Comparison of ENCODE assay signal across 18 cellular contexts in genomic region chr2:151159109-151159690, GRCh38.
"Had no signal": no experiment of that assay in that cellular context is flagged by ENCODE, and none has a peak within 500 bp of the region (broad histone marks: within the 10 kb centered on the region; RNA-seq: fewer than 3 reads in every experiment).

No MANE protein-coding gene starts in this region.

- ATAC-seq: activated naive CD8-positive, alpha-beta T cell treated with anti-CD3 and anti-CD28 coated beads, Interleukin-2, amount 50 U/mL, for 24 hours; activated T-cell treated with anti-CD3 and anti-CD28 coated beads, Interleukin-2, amount 50 U/mL, for 72 hours; effector memory CD8-positive, alpha-beta T cell; naive thymus-derived CD8-positive, alpha-beta T cell; stimulated activated naive CD8-positive, alpha-beta T cell treated with anti-CD3 and anti-CD28 coated beads, Interleukin-15, amount 100 ng/mL, for 72 hours; upper lobe of right lung had no signal

- H3K4me1 ChIP-seq: testis, upper lobe of right lung had no signal

- H3K36me3 ChIP-seq: upper lobe of right lung had no signal

- DNase-seq: activated CD4-positive, alpha-beta memory T cell treated with anti-CD3 and anti-CD28 coated beads for 36 hours; activated CD4-positive, alpha-beta T cell treated with anti-CD3 and anti-CD28 coated beads for 1 hour; activated naive CD4-positive, alpha-beta T cell; activated naive CD8-positive, alpha-beta T cell treated with anti-CD3 and anti-CD28 coated beads, Interleukin-2, amount 50 U/mL, for 24 hours; activated T-cell treated with anti-CD3 and anti-CD28 coated beads, Interleukin-2, amount 50 U/mL, for 72 hours; effector memory CD8-positive, alpha-beta T cell; foreskin melanocyte; head of caudate nucleus; naive thymus-derived CD8-positive, alpha-beta T cell; occipital lobe; stimulated activated CD4-positive, alpha-beta T cell treated with anti-CD3 and anti-CD28 coated beads, Interleukin-15, amount 100 ng/mL, for 24 hours; stimulated activated CD4-positive, alpha-beta T cell treated with anti-CD3 and anti-CD28 coated beads, Interleukin-4, amount 100 ng/mL, for 24 hours; stimulated activated naive CD8-positive, alpha-beta T cell treated with anti-CD3 and anti-CD28 coated beads, Interleukin-15, amount 100 ng/mL, for 72 hours; T-helper 9 cell; testis; upper lobe of right lung had no signal

- H3K4me3 ChIP-seq: testis, upper lobe of right lung had no signal

- H3K36me3 Mint-ChIP-seq: activated CD4-positive, alpha-beta memory T cell treated with anti-CD3 and anti-CD28 coated beads for 36 hours; naive thymus-derived CD8-positive, alpha-beta T cell had no signal

- H3K27me3 Mint-ChIP-seq: activated naive CD8-positive, alpha-beta T cell treated with anti-CD3 and anti-CD28 coated beads, Interleukin-2, amount 50 U/mL, for 24 hours; dendritic cell treated with granulocyte-macrophage colony-stimulating factor and Interleukin-4, amounts not matched to agents 40 ng/mL and 50 ng/mL, for 4 days had no signal

- H3K27ac Mint-ChIP-seq: activated CD4-positive, alpha-beta memory T cell treated with anti-CD3 and anti-CD28 coated beads for 36 hours; activated naive CD8-positive, alpha-beta T cell treated with anti-CD3 and anti-CD28 coated beads, Interleukin-2, amount 50 U/mL, for 24 hours; activated T-cell treated with anti-CD3 and anti-CD28 coated beads, Interleukin-2, amount 50 U/mL, for 72 hours; dendritic cell treated with granulocyte-macrophage colony-stimulating factor and Interleukin-4, amounts not matched to agents 40 ng/mL and 50 ng/mL, for 4 days; effector memory CD8-positive, alpha-beta T cell; naive thymus-derived CD8-positive, alpha-beta T cell; stimulated activated naive CD8-positive, alpha-beta T cell treated with anti-CD3 and anti-CD28 coated beads, Interleukin-15, amount 100 ng/mL, for 72 hours had no signal

- H3K4me1 Mint-ChIP-seq: activated naive CD8-positive, alpha-beta T cell treated with anti-CD3 and anti-CD28 coated beads, Interleukin-2, amount 50 U/mL, for 24 hours; naive thymus-derived CD8-positive, alpha-beta T cell had no signal

- H3K9me3 ChIP-seq: testis, upper lobe of right lung had no signal

- H3K27me3 ChIP-seq: testis, upper lobe of right lung had no signal

- H3K4me3 Mint-ChIP-seq: activated CD4-positive, alpha-beta memory T cell treated with anti-CD3 and anti-CD28 coated beads for 36 hours; activated naive CD8-positive, alpha-beta T cell treated with anti-CD3 and anti-CD28 coated beads, Interleukin-2, amount 50 U/mL, for 24 hours; activated T-cell treated with anti-CD3 and anti-CD28 coated beads, Interleukin-2, amount 50 U/mL, for 72 hours; dendritic cell treated with granulocyte-macrophage colony-stimulating factor and Interleukin-4, amounts not matched to agents 40 ng/mL and 50 ng/mL, for 4 days; effector memory CD8-positive, alpha-beta T cell; naive thymus-derived CD8-positive, alpha-beta T cell; stimulated activated naive CD8-positive, alpha-beta T cell treated with anti-CD3 and anti-CD28 coated beads, Interleukin-15, amount 100 ng/mL, for 72 hours had no signal

- H3K9me3 Mint-ChIP-seq: activated CD4-positive, alpha-beta memory T cell treated with anti-CD3 and anti-CD28 coated beads for 36 hours; activated naive CD8-positive, alpha-beta T cell treated with anti-CD3 and anti-CD28 coated beads, Interleukin-2, amount 50 U/mL, for 24 hours; dendritic cell treated with granulocyte-macrophage colony-stimulating factor and Interleukin-4, amounts not matched to agents 40 ng/mL and 50 ng/mL, for 4 days; effector memory CD8-positive, alpha-beta T cell; naive thymus-derived CD8-positive, alpha-beta T cell; stimulated activated naive CD8-positive, alpha-beta T cell treated with anti-CD3 and anti-CD28 coated beads, Interleukin-15, amount 100 ng/mL, for 72 hours had no signal

- H3K27ac ChIP-seq: epithelial cell of prostate, testis, upper lobe of right lung had no signal
